In genomic region chr15:69478259-69478687, GRCh38 we compare ENCODE assay signal across 9 cellular contexts. TPM values are rescaled to one million over a fixed set of nuclear protein-coding genes. Genes with fewer than 3 reads are reported as not detected.
DNase-seq lines count a peak whose midpoint lies in the region; ATAC-seq, FAIRE-seq and TF ChIP-seq lines count a peak whose summit lies in the region.
"Had no signal": no experiment of that assay in that cellular context is flagged by ENCODE, and none has a peak within 500 bp of the region (broad histone marks: within the 10 kb centered on the region; RNA-seq: fewer than 3 reads in every experiment).

No MANE protein-coding gene starts in this region.

- TF ChIP-seq RAD21 in H1 (IDR thresholded peaks at IDR 0.05 in 1 of 2, conservative IDR thresholded peaks at IDR 0.05 in 1 of 2; ENCODE audit: low read depth in 2 of 2, low read length in 2 of 2): peak; percentile 97 to 98

- H3K23ac ChIP-seq in H1 (ENCODE audit: insufficient read length): no peak overlapping the region

- no peak for ATAC-seq in activated CD4-positive, CD25-positive, alpha-beta regulatory T cell treated with anti-CD3 and anti-CD28 coated beads, Interleukin-2, amount 50 U/mL, for 24 hours
- peak in 1 of 2 donors; percentile 59 for ATAC-seq in upper lobe of left lung (ENCODE audit: low FRiP score in 2 of 2)
- no peak for ATAC-seq in HG03045 (IDR thresholded peaks at IDR 0.05; ENCODE audit: unreplicated experiment)

- no peaks in the 10 kb centered on the region for H3K4me1 ChIP-seq in H1 (replicated peaks in 1 of 4; ENCODE audit: control insufficient read depth in 3 of 4, insufficient read depth in 4 of 4, low read length in 3 of 4)
- peaks cover 0 to 4% (median 0%) of the 10 kb centered on the region in 4 donors for H3K4me1 ChIP-seq in upper lobe of left lung

- H3K14ac ChIP-seq in H1 (ENCODE audit: insufficient read length): no peak overlapping the region

- no peak overlapping the region for H2BK120ac ChIP-seq in H1 (replicated peaks; ENCODE audit: low read depth, low read length)

- H3K79me2 ChIP-seq in H1 (ENCODE audit: control insufficient read depth in 1 of 2, insufficient read depth in 2 of 2, low read length in 2 of 2): no peaks in the 10 kb centered on the region

- H3K27ac ChIP-seq in WERI-Rb-1 (no peak overlapping the region), H1 (ENCODE audit: low read depth, low read length) (no peak overlapping the region), upper lobe of left lung (no peak overlapping the region)

- no peaks in the 10 kb centered on the region for H3K36me3 ChIP-seq in WERI-Rb-1
- no peaks in the 10 kb centered on the region for H3K36me3 ChIP-seq in H1 (ENCODE audit: control insufficient read depth in 2 of 4, insufficient read depth in 4 of 4, low read length in 3 of 4)
- H3K36me3 ChIP-seq in upper lobe of left lung: no peaks in the 10 kb centered on the region

- no peaks in the 10 kb centered on the region for H3K79me1 ChIP-seq in H1 (ENCODE audit: low read depth, low read length)

- H3K23me2 ChIP-seq in H1 (ENCODE audit: low read depth, low read length): no peaks in the 10 kb centered on the region

- H3K27me3 ChIP-seq in WERI-Rb-1 (ENCODE audit: insufficient read depth, low read depth, severe bottlenecking): no peaks in the 10 kb centered on the region
- H3K27me3 ChIP-seq in H1 (replicated peaks in 1 of 4; ENCODE audit: control insufficient read depth in 3 of 4, extremely low read depth in 1 of 4, insufficient read depth in 3 of 4, low read length in 3 of 4): no peaks in the 10 kb centered on the region
- no peaks in the 10 kb centered on the region for H3K27me3 ChIP-seq in upper lobe of left lung

- FAIRE-seq in H1 (lab: Jason Lieb, UNC): no peak
- FAIRE-seq: G401.6 had no signal

- H3K4ac ChIP-seq in H1 (replicated peaks; ENCODE audit: insufficient read length, low read depth, low read length): no peak overlapping the region

- POLR2A ChIA-PET in H1 (lab: Charles Lee; ENCODE audit: partially characterized antibody): no interaction called here

- CTCF ChIA-PET in H1 (lab: Charles Lee; ENCODE audit: partially characterized antibody): interaction anchor here (0.6 to 7.0 kb wide), 39 partner anchors 10 to 1470 kb away, joined by 3 to 70 read pairs (median 4); no protein-coding TSS in a partner anchor

- H2AFZ ChIP-seq in H1 (ENCODE audit: low read length): no peak overlapping the region

- TF ChIP-seq EP300 in H1 (IDR thresholded peaks at IDR 0.05; ENCODE audit: borderline replicate concordance in 1 of 2, low read depth in 2 of 2, low read length in 2 of 2) (no peak), upper lobe of left lung (IDR thresholded peaks at IDR 0.05) (no peak)

- no peak overlapping the region for H3K56ac ChIP-seq in H1 (replicated peaks; ENCODE audit: insufficient read length, low read depth, low read length)

- no peak overlapping the region for H3K18ac ChIP-seq in H1 (ENCODE audit: extremely low read depth, low read length)

- DNase-seq in activated CD4-positive, CD25-positive, alpha-beta regulatory T cell treated with anti-CD3 and anti-CD28 coated beads, Interleukin-2, amount 50 U/mL, for 72 hours: peak; percentile 56
- DNase-seq in NCI-H1930 (lab: John Stamatoyannopoulos, UW) (peak; percentile 16 to 58), WERI-Rb-1 (peak; percentile 76), H1 (ENCODE audit: low read depth in 1 of 2, low spot score in 2 of 2) (peak; percentile 61 to 86), midbrain (lab: John Stamatoyannopoulos, UW) (peak; percentile 59), upper lobe of left lung (peak in 1 of 2 donors; percentile 76)

- no peak overlapping the region for H4K91ac ChIP-seq in H1 (replicated peaks; ENCODE audit: insufficient read length, low read length)

- H2AK5ac ChIP-seq in H1 (ENCODE audit: low read depth, low read length): no peak overlapping the region

- no peak overlapping the region for H4K5ac ChIP-seq in H1 (ENCODE audit: insufficient read length, low read depth, low read length)

- H2BK12ac ChIP-seq in H1 (ENCODE audit: low read depth, low read length): no peak overlapping the region

- H3K9ac ChIP-seq in H1 (replicated peaks in 1 of 4; ENCODE audit: extremely low read depth in 1 of 4, low read depth in 3 of 4, low read length in 3 of 4): no peak overlapping the region

- TF ChIP-seq CTCF in WERI-Rb-1 (IDR thresholded peaks at IDR 0.05; ENCODE audit: low read depth, low read length) (peak; percentile 89), H1 (IDR thresholded peaks at IDR 0.05; ENCODE audit: control extremely low read depth in 1 of 3, insufficient read depth in 1 of 3, low read depth in 1 of 3, low read length in 3 of 3) (peak; percentile 89 to 92 (median 91)), upper lobe of left lung (IDR thresholded peaks at IDR 0.05) (peak; percentile 40 to 75 (median 68))

- no peak overlapping the region for H4K8ac ChIP-seq in H1 (ENCODE audit: extremely low read depth, insufficient read depth, low read length)

- no peak overlapping the region for H3K4me2 ChIP-seq in H1 (ENCODE audit: insufficient read depth in 1 of 2, low read depth in 2 of 2, low read length in 2 of 2)

- no peak overlapping the region for H2BK20ac ChIP-seq in H1 (ENCODE audit: low read length)

- 34% methylated on average over 12 of the region's 12 CpGs; no CpG with 5 or more reads in 1 of the 2 experiments for WGBS in H1 (ENCODE audit: extremely low coverage in 1 of 2, insufficient coverage in 1 of 2, insufficient read length in 1 of 2, insufficient replicate concordance in 2 of 2, low coverage in 1 of 2, low lambda C conversion rate in 2 of 2, missing lambda C conversion rate in 1 of 2), 2 experiments
- WGBS in upper lobe of left lung, 2 donors: 14 to 29% methylated on average over 9 to 12 of the region's 12 CpGs

- no peak overlapping the region for H3K4me3 ChIP-seq in WERI-Rb-1 (ENCODE audit: low read depth, low read length)
- H3K4me3 ChIP-seq in H1 (ENCODE audit: extremely low read depth in 1 of 4, insufficient read depth in 2 of 4, low read depth in 3 of 4, low read length in 4 of 4): no peak overlapping the region
- no peak overlapping the region for H3K4me3 ChIP-seq in upper lobe of left lung

- no peaks in the 10 kb centered on the region for H4K20me1 ChIP-seq in H1 (replicated peaks in 1 of 2; ENCODE audit: control insufficient read depth in 1 of 2, insufficient read depth in 2 of 2, low read length in 2 of 2)

- TF ChIP-seq POLR2A in H1 (IDR thresholded peaks at IDR 0.05; ENCODE audit: control extremely low read depth in 1 of 2, low read depth in 2 of 2, low read length in 2 of 2): no peak
- TF ChIP-seq POLR2A in upper lobe of left lung (IDR thresholded peaks at IDR 0.05): no peak

- H3K9me3 ChIP-seq in WERI-Rb-1 (ENCODE audit: severe bottlenecking): peaks cover 3% of the 10 kb centered on the region
- peaks cover 0 to 7% of the 10 kb centered on the region in 2 experiments; a peak in 2 of 4 replicates for H3K9me3 ChIP-seq in H1 (ENCODE audit: insufficient read depth in 2 of 2, low read depth in 1 of 2, low read length in 1 of 2)
- H3K9me3 ChIP-seq in upper lobe of left lung: no peaks in the 10 kb centered on the region

- H2BK5ac ChIP-seq in H1 (ENCODE audit: low read depth, low read length): no peak overlapping the region

- H2BK15ac ChIP-seq in H1 (ENCODE audit: low read length): no peak overlapping the region

TF ChIP-seq in H1, 55 proteins besides CTCF, POLR2A, EP300 and RAD21:
- TF ChIP-seq ASH2L (IDR thresholded peaks at IDR 0.05; ENCODE audit: low read length): no peak
- peak; percentile 57; the same call in 1 of the 2 replicates for TF ChIP-seq GABPA (IDR thresholded peaks at IDR 0.05; ENCODE audit: borderline replicate concordance, insufficient read depth, low read length)
- no peak for TF ChIP-seq TCF12 (IDR thresholded peaks at IDR 0.05; ENCODE audit: low read depth, low read length)
- TF ChIP-seq SRF (IDR thresholded peaks at IDR 0.05; ENCODE audit: low read depth, low read length): no peak

RNA-seq across cellular contexts. Expression of gene RPLP1, which starts 25.7 kb away (rescaled TPM):
- total RNA-seq in H1 (2021; fragmentation: NEBNext Ultra II Directional; extraction: Animal tissue kit (Norgen Biotek cat#: 25700)): 2,089 and 2,151 TPM in 2 replicates
- polyA plus RNA-seq in H1 (2011; rRNA removed): 3,704 and 4,387 TPM in 2 replicates
- 2,748 TPM for polyA plus RNA-seq in H1 (2011; cell fraction: cytosol; rRNA removed)
- 1,651 TPM for polyA plus RNA-seq in H1 (2011; cell fraction: nucleus; rRNA removed)
- polyA plus RNA-seq in H1 (2012, experiment 1 of 2): 1,981 to 3,990 TPM (median 2,946 TPM) in 4 replicates
- polyA plus RNA-seq in H1 (2012, experiment 2 of 2): 11,458 TPM
- polyA plus RNA-seq in H1 (2013, experiment 1 of 2): 3,955 TPM
- 3,734 TPM for polyA plus RNA-seq in H1 (2013, experiment 2 of 2)
- 238 and 353 TPM in 2 replicates for polyA minus RNA-seq in H1 (2011; rRNA and poly(A)+ RNA removed)
- 4,450 TPM for polyA minus RNA-seq in H1 (2011; cell fraction: cytosol; rRNA and poly(A)+ RNA removed)
- 579 TPM for polyA minus RNA-seq in H1 (2011; cell fraction: nucleus; rRNA and poly(A)+ RNA removed)
- 1,000 to 10,000 TPM in 2 of 6 donors, 100 to 1,000 TPM in 4; 339 to 1,933 (median 538) TPM for total RNA-seq in upper lobe of left lung
